Comparison of ENCODE assay signal across 1 cellular context in the genomic region with DNA sequence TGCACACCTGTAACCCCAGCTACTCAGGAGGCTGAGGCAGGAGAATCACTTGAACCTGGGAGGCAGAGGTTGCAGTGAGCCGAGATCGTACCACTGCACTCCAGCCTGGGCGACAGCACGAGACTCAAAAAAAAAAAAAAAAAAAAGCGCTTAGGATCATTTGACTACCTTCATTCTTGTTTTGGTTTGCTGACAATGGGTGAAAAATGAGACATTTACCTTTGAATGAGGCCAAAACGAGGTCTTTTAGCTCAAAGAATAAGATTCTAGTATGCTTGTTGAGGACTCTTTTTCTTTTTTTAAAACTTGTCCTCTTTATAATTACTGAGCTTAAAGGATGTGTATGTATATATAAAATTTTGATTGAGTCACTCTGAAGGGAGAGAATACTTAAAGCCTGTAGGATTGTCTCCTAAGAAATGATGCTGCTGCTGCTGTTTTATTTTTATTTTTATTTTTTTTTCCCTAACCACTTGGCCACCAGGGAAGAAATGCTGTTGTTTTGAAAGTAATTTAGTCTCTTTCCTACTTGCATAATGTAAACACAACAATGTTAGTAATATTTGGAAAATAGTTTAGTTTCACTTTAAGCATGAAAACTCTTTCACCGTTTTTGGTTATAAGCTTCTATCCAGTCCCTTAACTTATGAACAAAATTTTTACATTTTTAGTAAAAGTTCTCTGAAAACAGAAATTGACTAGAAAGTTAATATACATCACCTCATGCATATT.
TF ChIP-seq lines count a peak whose summit lies in the region.

No MANE protein-coding gene starts in this region.

TF ChIP-seq in IMR-90, 13 proteins besides CTCF, POLR2A, EP300 and RAD21 (continued from another document):
- TF ChIP-seq, protein P1, sequence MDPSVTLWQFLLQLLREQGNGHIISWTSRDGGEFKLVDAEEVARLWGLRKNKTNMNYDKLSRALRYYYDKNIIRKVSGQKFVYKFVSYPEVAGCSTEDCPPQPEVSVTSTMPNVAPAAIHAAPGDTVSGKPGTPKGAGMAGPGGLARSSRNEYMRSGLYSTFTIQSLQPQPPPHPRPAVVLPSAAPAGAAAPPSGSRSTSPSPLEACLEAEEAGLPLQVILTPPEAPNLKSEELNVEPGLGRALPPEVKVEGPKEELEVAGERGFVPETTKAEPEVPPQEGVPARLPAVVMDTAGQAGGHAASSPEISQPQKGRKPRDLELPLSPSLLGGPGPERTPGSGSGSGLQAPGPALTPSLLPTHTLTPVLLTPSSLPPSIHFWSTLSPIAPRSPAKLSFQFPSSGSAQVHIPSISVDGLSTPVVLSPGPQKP (IDR thresholded peaks at IDR 0.05; ENCODE audit: borderline replicate concordance, low read depth, low read length), result no peak
- no peak for TF ChIP-seq MXI1 (IDR thresholded peaks at IDR 0.05; ENCODE audit: borderline replicate concordance, low read depth, low read length)
- no peak for TF ChIP-seq CHD1 (IDR thresholded peaks at IDR 0.05; ENCODE audit: low read depth, low read length)
- TF ChIP-seq RFX5 (IDR thresholded peaks at IDR 0.05; ENCODE audit: low read depth, low read length), result no peak
- TF ChIP-seq NFE2L2 (IDR thresholded peaks at IDR 0.05; ENCODE audit: low read depth, low read length), result no peak
- no peak for TF ChIP-seq SMC3 (IDR thresholded peaks at IDR 0.05; ENCODE audit: low read depth, low read length)
TF ChIP-seq in IMR-90: peak in this region for 0.
